19 cellular contexts compared by ENCODE assay signal in genomic region chr5:140796072-140796717, GRCh38. TPM values are rescaled to one million over a fixed set of nuclear protein-coding genes. Genes with fewer than 3 reads are reported as not detected.
"Had no signal": no experiment of that assay in that cellular context is flagged by ENCODE, and none has a peak within 500 bp of the region (broad histone marks: within the 10 kb centered on the region; RNA-seq: fewer than 3 reads in every experiment).

No MANE protein-coding gene starts in this region.

RNA-seq across cellular contexts. Expression of gene PCDHA2, which starts 1.5 kb away (rescaled TPM):
- total RNA-seq: kidney epithelial cell, left ventricle myocardium inferior, lower leg skin, mononuclear cell, natural killer cell, right lobe of liver, ureter, vagina had no signal
- polyA plus RNA-seq: immature natural killer cell had no signal

RNA-seq across cellular contexts. Expression of gene PCDHA3, which starts 4.7 kb away (rescaled TPM):
- total RNA-seq: left ventricle myocardium inferior, mononuclear cell, natural killer cell, skeletal muscle tissue had no signal
- polyA plus RNA-seq: immature natural killer cell had no signal

RNA-seq across cellular contexts. Expression of gene PCDHA1, which starts 10.3 kb away (rescaled TPM):
- total RNA-seq: kidney epithelial cell, left ventricle myocardium inferior, lower leg skin, lung, mesothelial cell of epicardium, mononuclear cell, natural killer cell, osteoblast, progenitor cell of endocrine pancreas, pulmonary artery endothelial cell, right atrium auricular region, right lobe of liver, skeletal muscle tissue, smooth muscle cell, tibial nerve, ureter, vagina had no signal
- polyA plus RNA-seq: immature natural killer cell, smooth muscle cell, thymus had no signal

RNA-seq across cellular contexts. Expression of gene PCDHA4, which starts 10.7 kb away (rescaled TPM):
- total RNA-seq: mononuclear cell, natural killer cell had no signal
- polyA plus RNA-seq: immature natural killer cell had no signal

RNA-seq across cellular contexts. Expression of gene PCDHA5, which starts 25.2 kb away (rescaled TPM):
- total RNA-seq: kidney epithelial cell, left ventricle myocardium inferior, natural killer cell, skeletal muscle tissue had no signal
- polyA plus RNA-seq: immature natural killer cell had no signal
